ENCODE assay signal across 1 cellular context in the genomic region with DNA sequence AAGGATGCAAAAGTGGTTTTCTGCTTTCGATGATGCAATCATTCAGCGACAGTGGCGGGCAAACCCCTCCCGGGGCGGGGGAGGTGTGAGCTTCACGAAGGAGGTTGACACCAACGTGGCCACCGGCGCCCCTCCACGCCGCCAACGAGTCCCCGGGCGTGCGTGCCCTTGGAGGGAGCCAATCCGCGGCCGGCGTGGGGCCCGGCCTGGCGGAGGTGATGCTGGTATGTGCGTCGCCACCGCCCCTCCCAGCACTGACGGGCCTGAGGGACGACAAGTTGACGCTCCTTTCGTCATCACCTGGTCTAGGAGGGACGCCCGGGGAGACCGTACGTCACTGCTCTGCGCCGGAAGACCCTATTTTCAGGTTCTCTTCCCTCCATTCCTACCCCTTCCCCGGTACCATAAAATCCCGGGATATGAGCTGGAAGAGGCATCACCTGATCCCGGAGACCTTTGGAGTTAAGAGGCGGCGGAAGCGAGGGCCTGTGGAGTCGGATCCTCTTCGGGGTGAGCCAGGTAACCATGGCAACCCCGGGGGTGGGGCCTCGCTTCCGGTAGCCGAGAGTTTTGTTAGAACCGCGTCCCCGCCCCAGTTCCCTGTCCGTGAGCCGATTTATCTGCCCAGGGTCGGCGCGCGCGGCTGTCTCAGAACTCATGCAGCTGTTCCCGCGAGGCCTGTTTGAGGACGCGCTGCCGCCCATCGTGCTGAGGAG.
TF ChIP-seq lines count a peak whose summit lies in the region.

A gene (minus strand): TSS at position 146 of the 716 bp plus-strand sequence. CDS start 463 bp downstream, outside the sequence.

TF ChIP-seq in K562, 482 proteins besides CTCF, POLR2A, EP300 and RAD21 (continued from another document and continues in another):
- TF ChIP-seq, protein P1, sequence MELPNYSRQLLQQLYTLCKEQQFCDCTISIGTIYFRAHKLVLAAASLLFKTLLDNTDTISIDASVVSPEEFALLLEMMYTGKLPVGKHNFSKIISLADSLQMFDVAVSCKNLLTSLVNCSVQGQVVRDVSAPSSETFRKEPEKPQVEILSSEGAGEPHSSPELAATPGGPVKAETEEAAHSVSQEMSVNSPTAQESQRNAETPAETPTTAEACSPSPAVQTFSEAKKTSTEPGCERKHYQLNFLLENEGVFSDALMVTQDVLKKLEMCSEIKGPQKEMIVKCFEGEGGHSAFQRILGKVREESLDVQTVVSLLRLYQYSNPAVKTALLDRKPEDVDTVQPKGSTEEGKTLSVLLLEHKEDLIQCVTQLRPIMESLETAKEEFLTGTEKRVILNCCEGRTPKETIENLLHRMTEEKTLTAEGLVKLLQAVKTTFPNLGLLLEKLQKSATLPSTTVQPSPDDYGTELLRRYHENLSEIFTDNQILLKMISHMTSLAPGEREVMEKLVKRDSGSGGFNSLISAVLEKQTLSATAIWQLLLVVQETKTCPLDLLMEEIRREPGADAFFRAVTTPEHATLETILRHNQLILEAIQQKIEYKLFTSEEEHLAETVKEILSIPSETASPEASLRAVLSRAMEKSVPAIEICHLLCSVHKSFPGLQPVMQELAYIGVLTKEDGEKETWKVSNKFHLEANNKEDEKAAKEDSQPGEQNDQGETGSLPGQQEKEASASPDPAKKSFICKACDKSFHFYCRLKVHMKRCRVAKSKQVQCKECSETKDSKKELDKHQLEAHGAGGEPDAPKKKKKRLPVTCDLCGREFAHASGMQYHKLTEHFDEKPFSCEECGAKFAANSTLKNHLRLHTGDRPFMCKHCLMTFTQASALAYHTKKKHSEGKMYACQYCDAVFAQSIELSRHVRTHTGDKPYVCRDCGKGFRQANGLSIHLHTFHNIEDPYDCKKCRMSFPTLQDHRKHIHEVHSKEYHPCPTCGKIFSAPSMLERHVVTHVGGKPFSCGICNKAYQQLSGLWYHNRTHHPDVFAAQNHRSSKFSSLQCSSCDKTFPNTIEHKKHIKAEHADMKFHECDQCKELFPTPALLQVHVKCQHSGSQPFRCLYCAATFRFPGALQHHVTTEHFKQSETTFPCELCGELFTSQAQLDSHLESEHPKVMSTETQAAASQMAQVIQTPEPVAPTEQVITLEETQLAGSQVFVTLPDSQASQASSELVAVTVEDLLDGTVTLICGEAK (IDR thresholded peaks at IDR 0.05): peak; percentile 98
- TF ChIP-seq, protein P1 (CRISPR knock-in tag; IDR thresholded peaks at IDR 0.05): no peak
- TF ChIP-seq, protein P2, sequence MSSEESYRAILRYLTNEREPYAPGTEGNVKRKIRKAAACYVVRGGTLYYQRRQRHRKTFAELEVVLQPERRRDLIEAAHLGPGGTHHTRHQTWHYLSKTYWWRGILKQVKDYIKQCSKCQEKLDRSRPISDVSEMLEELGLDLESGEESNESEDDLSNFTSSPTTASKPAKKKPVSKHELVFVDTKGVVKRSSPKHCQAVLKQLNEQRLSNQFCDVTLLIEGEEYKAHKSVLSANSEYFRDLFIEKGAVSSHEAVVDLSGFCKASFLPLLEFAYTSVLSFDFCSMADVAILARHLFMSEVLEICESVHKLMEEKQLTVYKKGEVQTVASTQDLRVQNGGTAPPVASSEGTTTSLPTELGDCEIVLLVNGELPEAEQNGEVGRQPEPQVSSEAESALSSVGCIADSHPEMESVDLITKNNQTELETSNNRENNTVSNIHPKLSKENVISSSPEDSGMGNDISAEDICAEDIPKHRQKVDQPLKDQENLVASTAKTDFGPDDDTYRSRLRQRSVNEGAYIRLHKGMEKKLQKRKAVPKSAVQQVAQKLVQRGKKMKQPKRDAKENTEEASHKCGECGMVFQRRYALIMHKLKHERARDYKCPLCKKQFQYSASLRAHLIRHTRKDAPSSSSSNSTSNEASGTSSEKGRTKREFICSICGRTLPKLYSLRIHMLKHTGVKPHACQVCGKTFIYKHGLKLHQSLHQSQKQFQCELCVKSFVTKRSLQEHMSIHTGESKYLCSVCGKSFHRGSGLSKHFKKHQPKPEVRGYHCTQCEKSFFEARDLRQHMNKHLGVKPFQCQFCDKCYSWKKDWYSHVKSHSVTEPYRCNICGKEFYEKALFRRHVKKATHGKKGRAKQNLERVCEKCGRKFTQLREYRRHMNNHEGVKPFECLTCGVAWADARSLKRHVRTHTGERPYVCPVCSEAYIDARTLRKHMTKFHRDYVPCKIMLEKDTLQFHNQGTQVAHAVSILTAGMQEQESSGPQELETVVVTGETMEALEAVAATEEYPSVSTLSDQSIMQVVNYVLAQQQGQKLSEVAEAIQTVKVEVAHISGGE (CRISPR knock-in tag; IDR thresholded peaks at IDR 0.05): peak; percentile 77 to 97 (median 85); a peak in 5 of 6 replicates
- TF ChIP-seq KLF16 (IDR thresholded peaks at IDR 0.05) (peak; percentile 27; the same call in 1 of the 2 replicates), ARID2 (IDR thresholded peaks at IDR 0.05) (no peak), MEF2A (IDR thresholded peaks at IDR 0.05; ENCODE audit: control insufficient read depth, low read depth, low read length) (no peak), SIN3B (IDR thresholded peaks at IDR 0.05; ENCODE audit: low read depth) (peak; percentile 91), RUNX1 (IDR thresholded peaks at IDR 0.05; ENCODE audit: low read depth) (peak; percentile 32; the same call in 1 of the 2 replicates), TSC22D4 (tag; IDR thresholded peaks at IDR 0.05) (no peak), MEIS2 (IDR thresholded peaks at IDR 0.05; ENCODE audit: partially characterized antibody) (peak; percentile 64), FUS (optimal IDR thresholded peaks at IDR 0.05; ENCODE audit: low read depth, low read length) (no peak), PHTF2 (CRISPR knock-in tag; IDR thresholded peaks at IDR 0.05) (no peak), KDM5B (IDR thresholded peaks at IDR 0.05; ENCODE audit: insufficient replicate concordance, low read depth, low read length) (no peak), CREBBP (IDR thresholded peaks at IDR 0.05; ENCODE audit: low read depth, low read length) (no peak), ETS2 (tag; IDR thresholded peaks at IDR 0.05; ENCODE audit: borderline replicate concordance, poor library complexity, severe bottlenecking) (no peak), ZNF696 (CRISPR knock-in tag; conservative IDR thresholded peaks at IDR 0.05) (no peak), ZNF57 (CRISPR knock-in tag; IDR thresholded peaks at IDR 0.05) (no peak), EWSR1 (IDR thresholded peaks at IDR 0.05; ENCODE audit: borderline replicate concordance, low read depth, partially characterized antibody) (no peak), RBM22 (IDR thresholded peaks at IDR 0.05; ENCODE audit: low read depth, low read length, poor library complexity, severe bottlenecking) (peak; percentile 90)
- TF ChIP-seq, protein P3, sequence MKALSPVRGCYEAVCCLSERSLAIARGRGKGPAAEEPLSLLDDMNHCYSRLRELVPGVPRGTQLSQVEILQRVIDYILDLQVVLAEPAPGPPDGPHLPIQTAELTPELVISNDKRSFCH (CRISPR knock-in tag; IDR thresholded peaks at IDR 0.05): no peak
- TF ChIP-seq, protein P3 (tag; IDR thresholded peaks at IDR 0.05): peak; percentile 89
- TF ChIP-seq, protein P4, sequence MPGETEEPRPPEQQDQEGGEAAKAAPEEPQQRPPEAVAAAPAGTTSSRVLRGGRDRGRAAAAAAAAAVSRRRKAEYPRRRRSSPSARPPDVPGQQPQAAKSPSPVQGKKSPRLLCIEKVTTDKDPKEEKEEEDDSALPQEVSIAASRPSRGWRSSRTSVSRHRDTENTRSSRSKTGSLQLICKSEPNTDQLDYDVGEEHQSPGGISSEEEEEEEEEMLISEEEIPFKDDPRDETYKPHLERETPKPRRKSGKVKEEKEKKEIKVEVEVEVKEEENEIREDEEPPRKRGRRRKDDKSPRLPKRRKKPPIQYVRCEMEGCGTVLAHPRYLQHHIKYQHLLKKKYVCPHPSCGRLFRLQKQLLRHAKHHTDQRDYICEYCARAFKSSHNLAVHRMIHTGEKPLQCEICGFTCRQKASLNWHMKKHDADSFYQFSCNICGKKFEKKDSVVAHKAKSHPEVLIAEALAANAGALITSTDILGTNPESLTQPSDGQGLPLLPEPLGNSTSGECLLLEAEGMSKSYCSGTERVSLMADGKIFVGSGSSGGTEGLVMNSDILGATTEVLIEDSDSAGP (CRISPR knock-in tag; IDR thresholded peaks at IDR 0.05): peak; percentile 80
- TF ChIP-seq, protein P5, sequence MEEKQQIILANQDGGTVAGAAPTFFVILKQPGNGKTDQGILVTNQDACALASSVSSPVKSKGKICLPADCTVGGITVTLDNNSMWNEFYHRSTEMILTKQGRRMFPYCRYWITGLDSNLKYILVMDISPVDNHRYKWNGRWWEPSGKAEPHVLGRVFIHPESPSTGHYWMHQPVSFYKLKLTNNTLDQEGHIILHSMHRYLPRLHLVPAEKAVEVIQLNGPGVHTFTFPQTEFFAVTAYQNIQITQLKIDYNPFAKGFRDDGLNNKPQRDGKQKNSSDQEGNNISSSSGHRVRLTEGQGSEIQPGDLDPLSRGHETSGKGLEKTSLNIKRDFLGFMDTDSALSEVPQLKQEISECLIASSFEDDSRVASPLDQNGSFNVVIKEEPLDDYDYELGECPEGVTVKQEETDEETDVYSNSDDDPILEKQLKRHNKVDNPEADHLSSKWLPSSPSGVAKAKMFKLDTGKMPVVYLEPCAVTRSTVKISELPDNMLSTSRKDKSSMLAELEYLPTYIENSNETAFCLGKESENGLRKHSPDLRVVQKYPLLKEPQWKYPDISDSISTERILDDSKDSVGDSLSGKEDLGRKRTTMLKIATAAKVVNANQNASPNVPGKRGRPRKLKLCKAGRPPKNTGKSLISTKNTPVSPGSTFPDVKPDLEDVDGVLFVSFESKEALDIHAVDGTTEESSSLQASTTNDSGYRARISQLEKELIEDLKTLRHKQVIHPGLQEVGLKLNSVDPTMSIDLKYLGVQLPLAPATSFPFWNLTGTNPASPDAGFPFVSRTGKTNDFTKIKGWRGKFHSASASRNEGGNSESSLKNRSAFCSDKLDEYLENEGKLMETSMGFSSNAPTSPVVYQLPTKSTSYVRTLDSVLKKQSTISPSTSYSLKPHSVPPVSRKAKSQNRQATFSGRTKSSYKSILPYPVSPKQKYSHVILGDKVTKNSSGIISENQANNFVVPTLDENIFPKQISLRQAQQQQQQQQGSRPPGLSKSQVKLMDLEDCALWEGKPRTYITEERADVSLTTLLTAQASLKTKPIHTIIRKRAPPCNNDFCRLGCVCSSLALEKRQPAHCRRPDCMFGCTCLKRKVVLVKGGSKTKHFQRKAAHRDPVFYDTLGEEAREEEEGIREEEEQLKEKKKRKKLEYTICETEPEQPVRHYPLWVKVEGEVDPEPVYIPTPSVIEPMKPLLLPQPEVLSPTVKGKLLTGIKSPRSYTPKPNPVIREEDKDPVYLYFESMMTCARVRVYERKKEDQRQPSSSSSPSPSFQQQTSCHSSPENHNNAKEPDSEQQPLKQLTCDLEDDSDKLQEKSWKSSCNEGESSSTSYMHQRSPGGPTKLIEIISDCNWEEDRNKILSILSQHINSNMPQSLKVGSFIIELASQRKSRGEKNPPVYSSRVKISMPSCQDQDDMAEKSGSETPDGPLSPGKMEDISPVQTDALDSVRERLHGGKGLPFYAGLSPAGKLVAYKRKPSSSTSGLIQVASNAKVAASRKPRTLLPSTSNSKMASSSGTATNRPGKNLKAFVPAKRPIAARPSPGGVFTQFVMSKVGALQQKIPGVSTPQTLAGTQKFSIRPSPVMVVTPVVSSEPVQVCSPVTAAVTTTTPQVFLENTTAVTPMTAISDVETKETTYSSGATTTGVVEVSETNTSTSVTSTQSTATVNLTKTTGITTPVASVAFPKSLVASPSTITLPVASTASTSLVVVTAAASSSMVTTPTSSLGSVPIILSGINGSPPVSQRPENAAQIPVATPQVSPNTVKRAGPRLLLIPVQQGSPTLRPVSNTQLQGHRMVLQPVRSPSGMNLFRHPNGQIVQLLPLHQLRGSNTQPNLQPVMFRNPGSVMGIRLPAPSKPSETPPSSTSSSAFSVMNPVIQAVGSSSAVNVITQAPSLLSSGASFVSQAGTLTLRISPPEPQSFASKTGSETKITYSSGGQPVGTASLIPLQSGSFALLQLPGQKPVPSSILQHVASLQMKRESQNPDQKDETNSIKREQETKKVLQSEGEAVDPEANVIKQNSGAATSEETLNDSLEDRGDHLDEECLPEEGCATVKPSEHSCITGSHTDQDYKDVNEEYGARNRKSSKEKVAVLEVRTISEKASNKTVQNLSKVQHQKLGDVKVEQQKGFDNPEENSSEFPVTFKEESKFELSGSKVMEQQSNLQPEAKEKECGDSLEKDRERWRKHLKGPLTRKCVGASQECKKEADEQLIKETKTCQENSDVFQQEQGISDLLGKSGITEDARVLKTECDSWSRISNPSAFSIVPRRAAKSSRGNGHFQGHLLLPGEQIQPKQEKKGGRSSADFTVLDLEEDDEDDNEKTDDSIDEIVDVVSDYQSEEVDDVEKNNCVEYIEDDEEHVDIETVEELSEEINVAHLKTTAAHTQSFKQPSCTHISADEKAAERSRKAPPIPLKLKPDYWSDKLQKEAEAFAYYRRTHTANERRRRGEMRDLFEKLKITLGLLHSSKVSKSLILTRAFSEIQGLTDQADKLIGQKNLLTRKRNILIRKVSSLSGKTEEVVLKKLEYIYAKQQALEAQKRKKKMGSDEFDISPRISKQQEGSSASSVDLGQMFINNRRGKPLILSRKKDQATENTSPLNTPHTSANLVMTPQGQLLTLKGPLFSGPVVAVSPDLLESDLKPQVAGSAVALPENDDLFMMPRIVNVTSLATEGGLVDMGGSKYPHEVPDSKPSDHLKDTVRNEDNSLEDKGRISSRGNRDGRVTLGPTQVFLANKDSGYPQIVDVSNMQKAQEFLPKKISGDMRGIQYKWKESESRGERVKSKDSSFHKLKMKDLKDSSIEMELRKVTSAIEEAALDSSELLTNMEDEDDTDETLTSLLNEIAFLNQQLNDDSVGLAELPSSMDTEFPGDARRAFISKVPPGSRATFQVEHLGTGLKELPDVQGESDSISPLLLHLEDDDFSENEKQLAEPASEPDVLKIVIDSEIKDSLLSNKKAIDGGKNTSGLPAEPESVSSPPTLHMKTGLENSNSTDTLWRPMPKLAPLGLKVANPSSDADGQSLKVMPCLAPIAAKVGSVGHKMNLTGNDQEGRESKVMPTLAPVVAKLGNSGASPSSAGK (IDR thresholded peaks at IDR 0.05): peak; percentile 84
